Comparison of ENCODE assay signal across 25 cellular contexts in genomic region chr5:1431896-1432295, GRCh38. TPM values are rescaled to one million over a fixed set of nuclear protein-coding genes. Genes with fewer than 3 reads are reported as not detected.
"Had no signal": no experiment of that assay in that cellular context is flagged by ENCODE, and none has a peak within 500 bp of the region (broad histone marks: within the 10 kb centered on the region; RNA-seq: fewer than 3 reads in every experiment).

No MANE protein-coding gene starts in this region.

- H3K4me1 ChIP-seq: breast epithelium had no signal

- H3K27ac ChIP-seq: breast epithelium, RWPE1 had no signal

- DNase-seq: activated B cell treated with CpG ODN at 0.5 μM for 24 hours; activated CD4-positive, alpha-beta T cell treated with anti-CD3 and anti-CD28 coated beads, Interleukin-2, amount 10 ng/mL, durations not matched to agents 24 days and 14 days; activated CD4-positive, alpha-beta T cell treated with anti-CD3 and anti-CD28 coated beads, Interleukin-2, amount 50 U/mL, for 48 hours; activated naive CD4-positive, alpha-beta T cell; central memory CD4-positive, alpha-beta T cell; Karpas-422; MM.1S; NCI-H1105; NCI-H1436 treated with DMSO at 0.1 percent for 48 hours; NCI-H187; NCI-H2081; NCI-H510A treated with DMSO at 0.1 percent for 48 hours; NCI-H69; NK-92 treated with Interleukin-12 subunit alpha and Interleukin-12 subunit beta, amount 100 ng/mL, for 24 hours; OCI-M1; SHP77 treated with DMSO at 0.1 percent for 48 hours; T-helper 17 cell; T-helper 9 cell had no signal

- H3K36me3 ChIP-seq: breast epithelium had no signal

- H3K36me3 Mint-ChIP-seq: activated naive CD4-positive, alpha-beta T cell treated with anti-CD3 and anti-CD28 coated beads, Interleukin-2, amount 50 U/mL, for 24 hours had no signal

- H3K4me3 Mint-ChIP-seq: activated B cell treated with CpG ODN at 0.5 μM for 24 hours; activated CD4-positive, alpha-beta T cell treated with anti-CD3 and anti-CD28 coated beads, Interleukin-2, amount 10 ng/mL, durations not matched to agents 24 days and 14 days; activated naive CD4-positive, alpha-beta T cell treated with anti-CD3 and anti-CD28 coated beads, Interleukin-2, amount 50 U/mL, for 24 hours; T-helper 17 cell had no signal

- H3K4me1 Mint-ChIP-seq: activated B cell treated with CpG ODN at 0.5 μM for 24 hours; activated CD4-positive, alpha-beta T cell treated with anti-CD3 and anti-CD28 coated beads, Interleukin-2, amount 10 ng/mL, durations not matched to agents 24 days and 14 days; activated naive CD4-positive, alpha-beta T cell treated with anti-CD3 and anti-CD28 coated beads, Interleukin-2, amount 50 U/mL, for 24 hours; T-helper 17 cell had no signal

- H3K4me3 ChIP-seq: breast epithelium, K562 had no signal

- H3K27me3 Mint-ChIP-seq: activated CD4-positive, alpha-beta T cell treated with anti-CD3 and anti-CD28 coated beads, Interleukin-2, amount 10 ng/mL, durations not matched to agents 24 days and 14 days; activated naive CD4-positive, alpha-beta T cell treated with anti-CD3 and anti-CD28 coated beads, Interleukin-2, amount 50 U/mL, for 24 hours; T-helper 17 cell had no signal

- H3K27ac Mint-ChIP-seq: activated B cell treated with CpG ODN at 0.5 μM for 24 hours; activated CD4-positive, alpha-beta T cell treated with anti-CD3 and anti-CD28 coated beads, Interleukin-2, amount 10 ng/mL, durations not matched to agents 24 days and 14 days; activated naive CD4-positive, alpha-beta T cell treated with anti-CD3 and anti-CD28 coated beads, Interleukin-2, amount 50 U/mL, for 24 hours; activated T-helper 2 cell treated with anti-CD3 and anti-CD28 coated beads, Interferon-gamma antibody, Interleukin-2, Interleukin-4, amounts not matched to agents 10 μg/mL and 5 μg/mL and 100 μg/mL, durations not matched to agents 14 hours and 24 hours and 36 hours; T-helper 17 cell had no signal

- ATAC-seq: K562, Panc1, T-helper 17 cell had no signal

RNA-seq across cellular contexts. Expression of gene SLC6A3, which starts 13.3 kb away (rescaled TPM):
- total RNA-seq: activated CD4-positive, alpha-beta T cell treated with anti-CD3 and anti-CD28 coated beads, Interleukin-2, amount 10 ng/mL, durations not matched to agents 24 days and 14 days; activated T-helper 2 cell treated with anti-CD3 and anti-CD28 coated beads, Interferon-gamma antibody, Interleukin-2, Interleukin-4, amounts not matched to agents 10 μg/mL and 5 μg/mL and 100 μg/mL, durations not matched to agents 14 hours and 24 hours and 36 hours; K562; SK-MEL-5; T-helper 17 cell had no signal
- polyA plus RNA-seq: K562 had no signal
